Comparison of ENCODE assay signal across 23 cellular contexts in the genomic region with DNA sequence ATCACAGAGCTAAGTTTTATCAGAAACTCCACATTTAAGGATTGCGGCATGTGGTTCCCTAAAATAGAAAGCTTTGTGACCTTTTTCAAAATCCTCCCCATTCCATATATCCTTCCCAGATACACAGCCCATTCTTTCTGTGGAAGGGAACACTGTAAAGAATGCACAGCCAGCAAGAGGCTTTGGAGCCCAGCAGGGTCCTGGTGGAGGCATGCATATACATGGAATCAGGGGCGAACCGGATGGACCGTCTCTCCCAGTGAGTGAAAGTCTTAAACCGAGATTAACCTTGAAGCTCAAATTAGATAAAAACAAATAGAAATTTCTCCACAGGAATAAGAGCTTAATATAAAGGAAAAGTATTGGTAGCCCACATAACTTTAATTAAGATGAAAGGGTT.
A peak's percentile ranks its signal among the peaks of the same experiment; 100 is the strongest.
DNase-seq lines count a peak whose midpoint lies in the region; ATAC-seq, FAIRE-seq and TF ChIP-seq lines count a peak whose summit lies in the region.
"Had no signal": no experiment of that assay in that cellular context is flagged by ENCODE, and none has a peak within 500 bp of the region (broad histone marks: within the 10 kb centered on the region; RNA-seq: fewer than 3 reads in every experiment).

No MANE protein-coding gene starts in this region.

- H3K4me1 ChIP-seq in GM23338 (ENCODE audit: insufficient read depth) (peaks cover 8% of the 10 kb centered on the region; the same call in 1 of the 2 replicates), neuronal stem cell (ENCODE audit: control insufficient read depth in 2 of 2, insufficient read depth in 1 of 2, low read depth in 1 of 2, low read length in 2 of 2) (peaks cover 0 to 5% of the 10 kb centered on the region in 2 donors)
- H3K4me1 ChIP-seq: A549 had no signal

- H3K9ac ChIP-seq in neuronal stem cell (ENCODE audit: low read depth, low read length, poor library complexity): no peak overlapping the region
- H3K9ac ChIP-seq: GM23248 had no signal

- H3K27ac ChIP-seq in GM23338 (ENCODE audit: low read depth) (no peak overlapping the region), neuronal stem cell (replicated peaks; ENCODE audit: low read length) (no peak overlapping the region)
- H3K27ac ChIP-seq: A549, GM23248, PC-9 had no signal

- H2AK5ac ChIP-seq in neuronal stem cell (ENCODE audit: low read depth, low read length): no peak overlapping the region

- H3K27ac Mint-ChIP-seq in GM23338 (peak overlapping the region; percentile 5; the same call in 1 of the 2 replicates), T-helper 17 cell (peak overlapping the region; percentile 25)
- H3K27ac Mint-ChIP-seq: CD8-positive, alpha-beta memory T cell had no signal

- H3K9me3 Mint-ChIP-seq in GM23338: no peaks in the 10 kb centered on the region
- H3K9me3 Mint-ChIP-seq: CD8-positive, alpha-beta memory T cell had no signal

- TF ChIP-seq CTCF in GM23338 (conservative IDR thresholded peaks at IDR 0.05; ENCODE audit: low read depth in 2 of 2) (no peak), D721Med (IDR thresholded peaks at IDR 0.05; ENCODE audit: insufficient read depth, missing control alignments) (no peak)

- H2BK15ac ChIP-seq in neuronal stem cell (ENCODE audit: low read length): no peak overlapping the region

- no peaks in the 10 kb centered on the region for H3K9me3 ChIP-seq in T-helper 17 cell (ENCODE audit: control insufficient read depth, low read length, poor library complexity, severe bottlenecking)
- no peaks in the 10 kb centered on the region for H3K9me3 ChIP-seq in neuronal stem cell (replicated peaks in 1 of 2; ENCODE audit: control insufficient read depth in 2 of 2, insufficient read depth in 1 of 2, low read depth in 1 of 2, low read length in 2 of 2)
- H3K9me3 ChIP-seq: A549 had no signal

- no peak overlapping the region for H2BK12ac ChIP-seq in neuronal stem cell (ENCODE audit: low read length)

- no peaks in the 10 kb centered on the region for H3K36me3 ChIP-seq in GM23338 (ENCODE audit: insufficient read depth)
- H3K36me3 ChIP-seq in neuronal stem cell (replicated peaks in 1 of 2; ENCODE audit: control insufficient read depth in 2 of 2, insufficient read depth in 2 of 2, low read length in 2 of 2): no peaks in the 10 kb centered on the region

- H3K27me3 ChIP-seq in GM23338 (ENCODE audit: insufficient read depth) (no peaks in the 10 kb centered on the region), neuronal stem cell (ENCODE audit: control insufficient read depth in 3 of 3, insufficient read depth in 3 of 3, low read depth in 1 of 3, low read length in 3 of 3) (peaks cover 0 to 3% (median 0%) of the 10 kb centered on the region in 3 experiments)

- H4K8ac ChIP-seq in neuronal stem cell (ENCODE audit: low read depth, low read length): no peak overlapping the region

- peak; percentile 30 for DNase-seq in GM23338 (ENCODE audit: low spot score)
- DNase-seq in T-helper 17 cell: no peak
- peak; percentile 45 for DNase-seq in iPS-NIHi11 (ENCODE audit: low spot score)
- no peak for DNase-seq in neuronal stem cell (ENCODE audit: low spot score)
- no peak for DNase-seq in D721Med (ENCODE audit: insufficient read length, low spot score)
- DNase-seq in DMS153 (lab: John Stamatoyannopoulos, UW): no peak
- DNase-seq in hepatic stellate cell (ENCODE audit: low spot score): no peak
- DNase-seq: C1 segment of cervical spinal cord; CD8-positive, alpha-beta memory T cell; GM23248; NCI-H1048; NCI-H1417; NCI-H1694; NCI-H2029 treated with DMSO at 0.1 percent for 48 hours; NCI-H446 treated with DMSO at 0.1 percent for 48 hours; NCI-H526; NCI-H82; NK-92 treated with Interleukin-12 subunit alpha and Interleukin-12 subunit beta, amount 100 ng/mL, for 24 hours; PC-9 had no signal

- no peaks in the 10 kb centered on the region for H3K79me1 ChIP-seq in neuronal stem cell (ENCODE audit: low read depth, low read length)

- H2BK5ac ChIP-seq in neuronal stem cell (ENCODE audit: low read length): no peak overlapping the region

- no peak overlapping the region for H4K91ac ChIP-seq in neuronal stem cell (ENCODE audit: low read depth, low read length, poor library complexity)

- WGBS in neuronal stem cell (ENCODE audit: extremely low coverage in 2 of 2, insufficient read length in 2 of 2, insufficient replicate concordance in 1 of 2), 2 donors: no CpG with 5 or more reads among the region's 5 CpGs

- no peak overlapping the region for H3K18ac ChIP-seq in neuronal stem cell (ENCODE audit: low read length)

- H3K4me3 ChIP-seq in GM23338 (no peak overlapping the region), neuronal stem cell (ENCODE audit: low read length in 2 of 2) (peak overlapping the region in 1 of 2 donors; percentile 7)
- H3K4me3 ChIP-seq: A549, GM23248, PC-9 had no signal

- no peak overlapping the region for H3K4me3 Mint-ChIP-seq in GM23338
- H3K4me3 Mint-ChIP-seq in T-helper 17 cell: no peak overlapping the region
- H3K4me3 Mint-ChIP-seq: CD8-positive, alpha-beta memory T cell had no signal

- no peak overlapping the region for H3K14ac ChIP-seq in neuronal stem cell (ENCODE audit: low read length)

- no peaks in the 10 kb centered on the region for H3K36me3 Mint-ChIP-seq in GM23338 (ENCODE audit: low read depth)
- no peaks in the 10 kb centered on the region for H3K36me3 Mint-ChIP-seq in T-helper 17 cell (ENCODE audit: low read depth)
- H3K36me3 Mint-ChIP-seq: CD8-positive, alpha-beta memory T cell had no signal

- peak overlapping the region; percentile 72; the same call in 1 of the 2 replicates for H2AFZ ChIP-seq in GM23338
- peak overlapping the region; percentile 68 for H2AFZ ChIP-seq in neuronal stem cell (ENCODE audit: low read length)
- H2AFZ ChIP-seq: GM23248, PC-9 had no signal

- no peak for FAIRE-seq in D721Med (lab: Jason Lieb, UNC)
- FAIRE-seq: A549, GM18507 had no signal

- H3F3A ChIP-seq in GM23338 (replicated peaks; ENCODE audit: low read depth): no peaks in the 10 kb centered on the region

- no peaks in the 10 kb centered on the region for H3K79me2 ChIP-seq in GM23338 (replicated peaks; ENCODE audit: insufficient read depth)

- peaks cover 20% of the 10 kb centered on the region for H3K4me1 Mint-ChIP-seq in GM23338
- H3K4me1 Mint-ChIP-seq in T-helper 17 cell: no peaks in the 10 kb centered on the region
- H3K4me1 Mint-ChIP-seq: CD8-positive, alpha-beta memory T cell had no signal

- ATAC-seq in GM23338 (peak; percentile 73), T-helper 17 cell (no peak)
- ATAC-seq: A549, HCT116, Right ventricle myocardium inferior had no signal

- no peaks in the 10 kb centered on the region for H4K20me1 ChIP-seq in GM23338 (replicated peaks; ENCODE audit: insufficient read depth)

- peaks cover 5% of the 10 kb centered on the region for H3K27me3 Mint-ChIP-seq in GM23338 (ENCODE audit: insufficient read depth, low read depth, poor library complexity)
- peaks cover 72% of the 10 kb centered on the region for H3K27me3 Mint-ChIP-seq in T-helper 17 cell

- peaks cover 9% of the 10 kb centered on the region; the same call in 1 of the 2 replicates for H3K9me2 ChIP-seq in GM23338 (ENCODE audit: insufficient read depth)

- H3K4ac ChIP-seq in neuronal stem cell (ENCODE audit: low read length): no peak overlapping the region

- H3K23ac ChIP-seq in neuronal stem cell (ENCODE audit: low read depth, low read length, poor library complexity): no peak overlapping the region

- H3K4me2 ChIP-seq in GM23338 (no peak overlapping the region), neuronal stem cell (ENCODE audit: insufficient read depth, low read length, poor library complexity, severe bottlenecking) (no peak overlapping the region)
- H3K4me2 ChIP-seq: A549, PC-9 had no signal

- H2BK120ac ChIP-seq in neuronal stem cell (ENCODE audit: low read depth, low read length): no peak overlapping the region

TF ChIP-seq in GM23338, 12 proteins besides CTCF, POLR2A, EP300 and RAD21 (continues in another document):
- TF ChIP-seq JUNB (IDR thresholded peaks at IDR 0.05; ENCODE audit: unreplicated experiment) (no peak), STAT1 (IDR thresholded peaks at IDR 0.05; ENCODE audit: unreplicated experiment) (no peak), POLR2AphosphoS5 (IDR thresholded peaks at IDR 0.05; ENCODE audit: low read depth) (no peak), EZH2phosphoT487 (IDR thresholded peaks at IDR 0.05; ENCODE audit: unreplicated experiment) (no peak), CREB1 (CRISPR knock-in tag; IDR thresholded peaks at IDR 0.05; ENCODE audit: low read depth) (no peak), NANOG (IDR thresholded peaks at IDR 0.05; ENCODE audit: borderline replicate concordance) (no peak), ZNF114 (CRISPR knock-in tag; IDR thresholded peaks at IDR 0.05) (no peak), EZH2 (IDR thresholded peaks at IDR 0.05; ENCODE audit: low read depth, unreplicated experiment) (no peak)
- TF ChIP-seq, protein P1, sequence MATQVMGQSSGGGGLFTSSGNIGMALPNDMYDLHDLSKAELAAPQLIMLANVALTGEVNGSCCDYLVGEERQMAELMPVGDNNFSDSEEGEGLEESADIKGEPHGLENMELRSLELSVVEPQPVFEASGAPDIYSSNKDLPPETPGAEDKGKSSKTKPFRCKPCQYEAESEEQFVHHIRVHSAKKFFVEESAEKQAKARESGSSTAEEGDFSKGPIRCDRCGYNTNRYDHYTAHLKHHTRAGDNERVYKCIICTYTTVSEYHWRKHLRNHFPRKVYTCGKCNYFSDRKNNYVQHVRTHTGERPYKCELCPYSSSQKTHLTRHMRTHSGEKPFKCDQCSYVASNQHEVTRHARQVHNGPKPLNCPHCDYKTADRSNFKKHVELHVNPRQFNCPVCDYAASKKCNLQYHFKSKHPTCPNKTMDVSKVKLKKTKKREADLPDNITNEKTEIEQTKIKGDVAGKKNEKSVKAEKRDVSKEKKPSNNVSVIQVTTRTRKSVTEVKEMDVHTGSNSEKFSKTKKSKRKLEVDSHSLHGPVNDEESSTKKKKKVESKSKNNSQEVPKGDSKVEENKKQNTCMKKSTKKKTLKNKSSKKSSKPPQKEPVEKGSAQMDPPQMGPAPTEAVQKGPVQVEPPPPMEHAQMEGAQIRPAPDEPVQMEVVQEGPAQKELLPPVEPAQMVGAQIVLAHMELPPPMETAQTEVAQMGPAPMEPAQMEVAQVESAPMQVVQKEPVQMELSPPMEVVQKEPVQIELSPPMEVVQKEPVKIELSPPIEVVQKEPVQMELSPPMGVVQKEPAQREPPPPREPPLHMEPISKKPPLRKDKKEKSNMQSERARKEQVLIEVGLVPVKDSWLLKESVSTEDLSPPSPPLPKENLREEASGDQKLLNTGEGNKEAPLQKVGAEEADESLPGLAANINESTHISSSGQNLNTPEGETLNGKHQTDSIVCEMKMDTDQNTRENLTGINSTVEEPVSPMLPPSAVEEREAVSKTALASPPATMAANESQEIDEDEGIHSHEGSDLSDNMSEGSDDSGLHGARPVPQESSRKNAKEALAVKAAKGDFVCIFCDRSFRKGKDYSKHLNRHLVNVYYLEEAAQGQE (IDR thresholded peaks at IDR 0.05; ENCODE audit: unreplicated experiment): no peak

Comparison
In these comparisons a context has a peak if more than half of its experiments do, and no peak if none do; other contexts are left out.
1. DNase-seq: peak in GM23338 (single experiment) and iPS-NIHi11 (single experiment); none in T-helper 17 cell (0 of 3), neuronal stem cell (single experiment), D721Med (single experiment), DMS153 (single experiment) and hepatic stellate cell (single experiment).